1 cellular context compared by ENCODE assay signal in genomic region chr1:36134031-36134430, GRCh38.
TF ChIP-seq lines count a peak whose summit lies in the region.

No MANE protein-coding gene starts in this region.

TF ChIP-seq in K562, 482 proteins besides CTCF, POLR2A, EP300 and RAD21:
- 0 out of 2 replicates have a peak, but pooled peaks have one; percentile 3 for TF ChIP-seq ZNF740 (CRISPR knock-in tag; IDR thresholded peaks at IDR 0.05)
- TF ChIP-seq ZNF740 (tag; IDR thresholded peaks at IDR 0.05), result no peak
- no peak for TF ChIP-seq NCOA2 (IDR thresholded peaks at IDR 0.05; ENCODE audit: partially characterized antibody in 2 of 2)
